ENCODE assay signal across 8 cellular contexts in the genomic region with DNA sequence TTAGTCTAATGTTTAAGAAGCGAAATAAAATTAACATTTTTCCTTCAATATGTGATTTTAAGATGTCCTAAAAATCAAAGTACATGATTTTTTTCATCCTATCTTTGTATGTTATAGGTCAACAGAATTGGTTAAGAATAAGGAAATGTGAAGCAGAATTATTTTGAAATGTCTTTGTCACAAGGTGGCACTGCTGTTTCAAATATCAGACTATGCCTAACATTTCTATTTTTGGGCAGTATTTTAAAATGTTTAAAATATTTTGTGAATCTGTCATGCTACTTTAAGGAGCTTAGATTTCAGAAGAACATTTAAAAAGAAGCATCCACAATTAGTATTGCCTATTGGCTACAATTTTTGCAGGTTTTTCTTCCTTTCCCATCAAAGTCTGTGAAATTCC. TPM values are rescaled to one million over a fixed set of nuclear protein-coding genes. Genes with fewer than 3 reads are reported as not detected.
DNase-seq lines count a peak whose midpoint lies in the region; ATAC-seq and TF ChIP-seq lines count a peak whose summit lies in the region.

No MANE protein-coding gene starts in this region.

- DNase-seq in EL (peak; percentile 5), KBM-7 (peak; percentile 42), SK-N-DZ (ENCODE audit: low spot score) (peak; percentile 44), midbrain (lab: John Stamatoyannopoulos, UW) (peak; percentile 12), dermis blood vessel endothelial cell (no peak)
- no peak for DNase-seq in NK-92 treated with Interleukin-12 subunit alpha and Interleukin-12 subunit beta, amount 100 ng/mL, for 24 hours (lab: John Stamatoyannopoulos, UW)

- in situ Hi-C loops in KBM-7 (cut with MboI; ENCODE audit: low pct_unique_long_range_greater_than_20kb, low sequenced_read_pairs) = no loop called here

- no peak for ATAC-seq in GM19351 (IDR thresholded peaks at IDR 0.05; ENCODE audit: unreplicated experiment)
- no peak for ATAC-seq in gastroesophageal sphincter

- H3K36me3 ChIP-seq in gastroesophageal sphincter = no peaks in the 10 kb centered on the region

- TF ChIP-seq CTCF in gastroesophageal sphincter (IDR thresholded peaks at IDR 0.05) = no peak

- WGBS in gastroesophageal sphincter (ENCODE audit: low coverage in 1 of 2), 2 donors = 23 to 46% methylated on average over 1 of the region's 1 CpG

- H3K27me3 ChIP-seq in gastroesophageal sphincter = no peaks in the 10 kb centered on the region

- no peak overlapping the region for H3K4me3 ChIP-seq in gastroesophageal sphincter

- no peak overlapping the region for H3K27ac ChIP-seq in gastroesophageal sphincter

- no peaks in the 10 kb centered on the region for H3K9me3 ChIP-seq in gastroesophageal sphincter

- H3K4me1 ChIP-seq in gastroesophageal sphincter = no peaks in the 10 kb centered on the region

- no peak for TF ChIP-seq EP300 in gastroesophageal sphincter (IDR thresholded peaks at IDR 0.05)

- TF ChIP-seq POLR2A in gastroesophageal sphincter (IDR thresholded peaks at IDR 0.05) = no peak

RNA-seq across cellular contexts. Expression of a gene that starts 38.7 kb away (rescaled TPM):
- not detected in 2 replicates for polyA plus RNA-seq in SK-N-DZ (2014; cell fraction: cytosol; rRNA removed)
- polyA plus RNA-seq in SK-N-DZ (2014; cell fraction: nucleus; rRNA removed) = not detected in 2 replicates
- not detected in 2 replicates for total RNA-seq in dermis blood vessel endothelial cell
- total RNA-seq in gastroesophageal sphincter = not detected

Comparison
In these comparisons a context has a peak if more than half of its experiments do, and no peak if none do; other contexts are left out.
1. DNase-seq: peak in EL (single experiment), KBM-7 (single experiment), SK-N-DZ (single experiment) and midbrain (single experiment); none in dermis blood vessel endothelial cell (single experiment) and NK-92 treated with Interleukin-12 subunit alpha and Interleukin-12 subunit beta, amount 100 ng/mL, for 24 hours (single experiment).